ENCODE assay signal across 10 cellular contexts in the genomic region with DNA sequence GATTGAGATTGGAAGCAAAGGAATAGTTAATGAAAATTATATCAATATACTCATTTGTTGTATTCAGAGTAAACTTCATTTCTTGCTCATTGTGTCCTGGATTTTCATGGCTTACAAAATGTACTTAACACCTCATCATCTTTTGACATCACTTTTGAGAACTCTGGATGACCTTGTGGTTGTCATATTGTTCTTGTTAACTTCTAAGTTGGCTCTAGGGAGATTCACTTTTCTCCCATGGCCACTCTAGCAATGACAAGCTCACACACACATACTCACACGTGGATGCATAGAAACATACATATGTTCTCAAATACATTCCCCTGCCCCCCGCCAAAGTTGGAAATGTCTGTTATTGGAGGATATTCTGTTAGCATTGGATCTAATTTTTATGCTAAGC.
"Had no signal": no experiment of that assay in that cellular context is flagged by ENCODE, and none has a peak within 500 bp of the region (broad histone marks: within the 10 kb centered on the region; RNA-seq: fewer than 3 reads in every experiment).

No MANE protein-coding gene starts in this region.

- FAIRE-seq: H1, H54, HepG2 had no signal

- H3K4me2 ChIP-seq: GM23338, KMS-11 had no signal

- H3K4me1 Mint-ChIP-seq: IgD-negative memory B cell had no signal

- H3K36me3 Mint-ChIP-seq: IgD-negative memory B cell had no signal

- H3K9me3 Mint-ChIP-seq: GM23338, IgD-negative memory B cell had no signal

- H3K4me3 Mint-ChIP-seq: GM23338, H9, IgD-negative memory B cell had no signal

- H3K27ac Mint-ChIP-seq: GM23338, H9, IgD-negative memory B cell had no signal

- DNase-seq: H9, HCEC 1CT, KBM-7 had no signal

- H2AFZ ChIP-seq: GM23338 had no signal

- H3K27ac ChIP-seq: HL-60, KMS-11 had no signal

- H3K4me3 ChIP-seq: GM23338 had no signal

- H3K9ac ChIP-seq: KMS-11 had no signal

- ATAC-seq: GM23338, HepG2 had no signal
